ENCODE assay signal across 20 cellular contexts in the genomic region with DNA sequence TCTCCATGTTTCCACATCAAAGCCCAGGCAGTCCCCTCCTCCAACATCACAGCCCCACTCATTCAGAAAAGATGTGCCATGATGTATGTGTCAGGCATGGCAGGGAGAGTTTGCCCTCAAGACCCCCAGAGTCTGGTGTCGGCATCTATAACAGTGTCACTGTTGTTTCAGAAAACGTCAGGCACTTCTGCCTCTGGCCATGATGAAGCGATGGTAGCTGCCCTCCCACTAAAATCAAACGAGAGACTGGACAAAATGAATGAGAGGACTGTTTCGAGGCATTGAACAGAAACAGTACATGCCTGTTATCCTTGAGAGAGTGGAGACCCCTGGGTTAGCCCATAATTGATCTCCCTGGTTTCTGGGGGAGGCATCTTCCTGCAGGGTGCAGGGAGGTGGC.
"Had no signal": no experiment of that assay in that cellular context is flagged by ENCODE, and none has a peak within 500 bp of the region (broad histone marks: within the 10 kb centered on the region; RNA-seq: fewer than 3 reads in every experiment).

No MANE protein-coding gene starts in this region.

- H3K27ac ChIP-seq: colonic mucosa, lower lobe of right lung, ovary, prostate gland, tibial nerve, uterus had no signal

- H3K4me1 Mint-ChIP-seq: activated B cell treated with CpG ODN at 0.5 μM for 24 hours; activated naive CD8-positive, alpha-beta T cell treated with anti-CD3 and anti-CD28 coated beads for 36 hours; T-helper 17 cell had no signal

- H3K27me3 ChIP-seq: colonic mucosa, ovary, tibial nerve, uterus had no signal

- H3K27me3 Mint-ChIP-seq: activated CD8-positive, alpha-beta T cell treated with anti-CD3 and anti-CD28 coated beads for 36 hours had no signal

- ATAC-seq: activated CD8-positive, alpha-beta T cell treated with anti-CD3 and anti-CD28 coated beads for 36 hours; activated T-cell treated with anti-CD3 and anti-CD28 coated beads, Interleukin-2, amount 50 U/mL, for 4 hours; left lobe of liver; lower lobe of right lung; naive thymus-derived CD4-positive, alpha-beta T cell; stimulated activated naive CD8-positive, alpha-beta T cell treated with anti-CD3 and anti-CD28 coated beads, Interleukin-15, Interleukin-2, amounts not matched to agents 100 U/mL and 50 U/mL, for 24 hours; T-helper 17 cell had no signal

- H3K27ac Mint-ChIP-seq: activated B cell treated with CpG ODN at 0.5 μM for 24 hours; activated CD8-positive, alpha-beta T cell treated with anti-CD3 and anti-CD28 coated beads for 36 hours; activated naive CD8-positive, alpha-beta T cell treated with anti-CD3 and anti-CD28 coated beads for 36 hours; naive thymus-derived CD4-positive, alpha-beta T cell; T-helper 17 cell had no signal

- H3K4me1 ChIP-seq: colonic mucosa, lower lobe of right lung, prostate gland, tibial nerve, uterus had no signal

- DNase-seq: activated B cell treated with CpG ODN at 0.5 μM for 24 hours; activated CD4-positive, alpha-beta T cell treated with anti-CD3 and anti-CD28 coated beads for 48 hours; activated CD8-positive, alpha-beta T cell treated with anti-CD3 and anti-CD28 coated beads for 36 hours; activated naive CD4-positive, alpha-beta T cell treated with Interleukin-2 at 50 U/mL for 16 hours; activated naive CD8-positive, alpha-beta T cell treated with anti-CD3 and anti-CD28 coated beads for 36 hours; activated T-cell treated with anti-CD3 and anti-CD28 coated beads, Interleukin-2, amount 50 U/mL, for 4 hours; colonic mucosa; foreskin fibroblast; kidney; lower lobe of right lung; naive thymus-derived CD4-positive, alpha-beta T cell; ovary; stimulated activated CD4-positive, alpha-beta T cell treated with anti-CD3 and anti-CD28 coated beads, Interleukin-4, amount 100 ng/mL, for 4 hours; stimulated activated naive CD8-positive, alpha-beta T cell treated with anti-CD3 and anti-CD28 coated beads, Interleukin-15, Interleukin-2, amounts not matched to agents 100 U/mL and 50 U/mL, for 24 hours; SW 1271; T-helper 17 cell; uterus had no signal

- H3K4me3 ChIP-seq: colonic mucosa, lower lobe of right lung, ovary, prostate gland, tibial nerve, uterus had no signal

- H3K36me3 Mint-ChIP-seq: activated naive CD8-positive, alpha-beta T cell treated with anti-CD3 and anti-CD28 coated beads for 36 hours; naive thymus-derived CD4-positive, alpha-beta T cell had no signal

- H3K36me3 ChIP-seq: colonic mucosa, lower lobe of right lung, ovary, prostate gland, tibial nerve, uterus had no signal

- H3K9me3 ChIP-seq: colonic mucosa, ovary, prostate gland, uterus had no signal

- H3K4me3 Mint-ChIP-seq: activated B cell treated with CpG ODN at 0.5 μM for 24 hours; activated CD8-positive, alpha-beta T cell treated with anti-CD3 and anti-CD28 coated beads for 36 hours; activated naive CD8-positive, alpha-beta T cell treated with anti-CD3 and anti-CD28 coated beads for 36 hours; activated T-cell treated with anti-CD3 and anti-CD28 coated beads, Interleukin-2, amount 50 U/mL, for 4 hours; naive thymus-derived CD4-positive, alpha-beta T cell had no signal
